In the genomic region with DNA sequence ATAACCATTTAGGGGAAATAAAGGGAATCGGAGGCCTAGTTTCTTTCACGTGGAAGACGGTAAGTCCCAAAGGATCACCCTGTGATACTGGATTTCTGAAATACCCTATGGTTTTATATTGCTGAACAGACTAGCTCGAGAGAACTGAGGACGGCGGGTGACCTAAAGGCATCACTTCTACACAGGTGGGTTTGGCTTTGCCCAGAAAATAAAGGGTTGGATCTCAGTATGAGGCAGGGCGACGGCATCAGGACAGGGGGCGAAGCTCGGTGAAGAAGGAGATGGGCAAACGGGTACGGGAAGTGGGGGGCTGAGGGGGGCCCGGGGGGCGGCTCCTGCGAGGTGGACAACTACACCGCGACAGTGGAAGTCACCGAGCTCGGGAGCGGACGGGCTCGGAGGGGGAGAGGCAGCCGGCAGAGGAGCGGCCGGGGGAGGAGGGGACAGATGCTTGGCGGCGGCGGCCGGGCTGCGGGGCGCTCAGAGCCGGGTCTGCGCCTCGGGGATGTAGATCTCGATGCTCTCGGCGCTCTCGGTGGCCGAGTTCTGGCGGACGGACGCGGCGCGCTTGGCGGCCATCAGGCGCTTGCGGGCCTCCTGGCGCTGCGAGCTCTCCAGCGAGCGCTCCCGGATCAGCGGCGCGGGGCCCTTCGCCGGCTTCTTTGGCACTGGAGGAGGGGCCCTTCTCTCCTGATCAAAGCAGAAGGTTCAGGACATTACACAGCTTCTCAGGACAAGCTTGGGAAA, we compare ENCODE assay signal across 8 cellular contexts. TPM values are rescaled to one million over a fixed set of nuclear protein-coding genes. Genes with fewer than 3 reads are reported as not detected.
A peak's percentile ranks its signal among the peaks of the same experiment; 100 is the strongest.
DNase-seq lines count a peak whose midpoint lies in the region; ATAC-seq and TF ChIP-seq lines count a peak whose summit lies in the region.

No MANE protein-coding gene starts in this region.

- no peak overlapping the region for H3K4me3 ChIP-seq in Karpas-422 (ENCODE audit: low read length)
- peak overlapping the region; percentile 13; the same call in 1 of the 2 replicates for H3K4me3 ChIP-seq in iPS DF 6.9 (ENCODE audit: low read length)
- H3K4me3 ChIP-seq in gastrocnemius medialis, result peak overlapping the region; percentile 38 to 57 (median 45)

- no peak for TF ChIP-seq CTCF in gastrocnemius medialis (IDR thresholded peaks at IDR 0.05 in 4 of 5, conservative IDR thresholded peaks at IDR 0.05 in 1 of 5)

- peaks cover 11% of the 10 kb centered on the region for H3K79me2 ChIP-seq in Karpas-422 (ENCODE audit: low read length)

- no peak for ATAC-seq in gastrocnemius medialis
- ATAC-seq in GM21717 (IDR thresholded peaks at IDR 0.05; ENCODE audit: unreplicated experiment), result no peak

- H3K27me3 ChIP-seq in Karpas-422 (ENCODE audit: low read length), result no peaks in the 10 kb centered on the region
- no peaks in the 10 kb centered on the region; the same call in 1 of the 2 replicates for H3K27me3 ChIP-seq in iPS DF 6.9 (ENCODE audit: control insufficient read depth, insufficient read depth, low read length)
- H3K27me3 ChIP-seq in gastrocnemius medialis, result peaks cover 0 to 16% (median 8%) of the 10 kb centered on the region in 3 donors

- no peaks in the 10 kb centered on the region for H3K9me2 ChIP-seq in Karpas-422 (replicated peaks; ENCODE audit: insufficient read depth, low read length)

- H3K27ac ChIP-seq in Karpas-422 (ENCODE audit: low read length) (peak overlapping the region; percentile 99), iPS DF 6.9 (ENCODE audit: low read length) (no peak overlapping the region), gastrocnemius medialis (no peak overlapping the region)

- peaks cover 97% of the 10 kb centered on the region for H3K4me1 ChIP-seq in Karpas-422 (ENCODE audit: low read length)
- H3K4me1 ChIP-seq in iPS DF 6.9 (ENCODE audit: control insufficient read depth, insufficient read depth, low read length), result peaks cover 5% of the 10 kb centered on the region
- H3K4me1 ChIP-seq in gastrocnemius medialis, result no peaks in the 10 kb centered on the region

- no peaks in the 10 kb centered on the region for H4K20me1 ChIP-seq in Karpas-422 (ENCODE audit: insufficient read depth, low read depth, low read length)

- no peaks in the 10 kb centered on the region for H3K9me3 ChIP-seq in Karpas-422 (ENCODE audit: low read length)
- H3K9me3 ChIP-seq in iPS DF 6.9 (ENCODE audit: control insufficient read depth, insufficient read depth, low read length), result no peaks in the 10 kb centered on the region
- no peaks in the 10 kb centered on the region for H3K9me3 ChIP-seq in gastrocnemius medialis

- intact Hi-C loops in gastrocnemius medialis (cut with DNase I; ENCODE audit: low total_unique reads), result no loop called here

- no peak for TF ChIP-seq POLR2A in gastrocnemius medialis (IDR thresholded peaks at IDR 0.05)

- peaks cover 35% of the 10 kb centered on the region for H3K36me3 ChIP-seq in Karpas-422 (ENCODE audit: insufficient read depth, low read length)
- H3K36me3 ChIP-seq in iPS DF 6.9 (ENCODE audit: control insufficient read depth, insufficient read depth, low read length), result no peaks in the 10 kb centered on the region
- H3K36me3 ChIP-seq in gastrocnemius medialis, result no peaks in the 10 kb centered on the region

- no peak overlapping the region for H3K9ac ChIP-seq in Karpas-422 (ENCODE audit: low read length)

- in situ Hi-C loops in gastrocnemius medialis (cut with MboI; ENCODE audit: low sequenced_read_pairs in 4 of 4), result no loop called here

- peak; percentile 25 for DNase-seq in Ammon's horn (ENCODE audit: low spot score)
- no peak for DNase-seq in Karpas-422
- DNase-seq in amniotic epithelial cell (ENCODE audit: low read depth), result peak; percentile 28
- DNase-seq in iPS DF 6.9 (ENCODE audit: low read depth, low spot score), result peak; percentile 29
- no peak for DNase-seq in gastrocnemius medialis
- no peak for DNase-seq in NOMO-1 treated with DMSO at 0.1 percent for 48 hours (lab: John Stamatoyannopoulos, UW; ENCODE audit: unreplicated experiment)
- DNase-seq in amniotic stem cell (lab: John Stamatoyannopoulos, UW), result no peak

- no peak overlapping the region for H2AFZ ChIP-seq in Karpas-422 (ENCODE audit: low read length)

- H3K4me2 ChIP-seq in Karpas-422 (ENCODE audit: low read depth, low read length, poor library complexity, severe bottlenecking), result peak overlapping the region; percentile 89

- WGBS in iPS DF 6.9 (ENCODE audit: insufficient coverage, insufficient read length), result no CpG with 5 or more reads among the region's 58 CpGs

RNA-seq across cellular contexts. Expression of gene TGIF1, which starts 48.9 kb away (rescaled TPM):
- total RNA-seq in Karpas-422 (2014; rRNA removed; shearing (Covaris generic); ENCODE audit: low replicate concordance), result 82.6 and 110 TPM in 2 replicates
- 10 to 100 TPM; 33.8 to 90.8 (median 47.0) TPM for total RNA-seq in gastrocnemius medialis

Comparison
In these comparisons a context has a peak if more than half of its experiments do, and no peak if none do; other contexts are left out.
1. DNase-seq: peak in Ammon's horn (single experiment), amniotic epithelial cell (single experiment) and iPS DF 6.9 (single experiment); none in Karpas-422 (single experiment), gastrocnemius medialis (0 of 2), NOMO-1 treated with DMSO at 0.1 percent for 48 hours (single experiment) and amniotic stem cell (single experiment).